ENCODE assay signal across 2 cellular contexts in the genomic region with DNA sequence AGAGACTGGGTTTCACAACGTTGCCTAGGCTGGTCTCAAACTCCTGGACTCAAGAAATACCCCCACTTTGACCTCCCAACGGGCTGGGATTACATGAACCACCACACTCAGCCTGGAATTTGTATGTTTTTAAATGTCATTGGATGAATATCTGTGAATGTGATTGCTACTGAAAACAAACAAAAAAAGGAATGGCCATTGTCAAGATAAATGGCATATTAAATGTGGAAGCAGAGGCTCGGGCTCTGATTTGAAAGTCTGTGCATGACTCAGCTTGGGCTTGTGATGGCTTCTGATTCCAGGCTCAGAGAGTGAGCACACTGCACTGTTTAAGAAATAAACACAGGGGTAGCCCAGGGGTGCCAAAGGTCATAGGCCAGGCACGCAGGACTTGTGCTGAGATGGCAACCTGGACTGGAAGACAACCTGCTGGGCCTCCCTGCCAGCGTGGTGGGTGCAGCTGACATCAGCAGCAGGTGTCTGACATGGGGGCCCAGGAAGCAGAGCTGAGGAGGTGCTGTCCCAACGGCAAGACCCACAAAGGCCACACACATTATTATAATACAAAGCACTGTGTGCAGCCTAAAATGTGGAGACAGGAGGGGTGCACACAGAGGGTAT.
A peak's percentile ranks its signal among the peaks of the same experiment; 100 is the strongest.
TF ChIP-seq lines count a peak whose summit lies in the region.

No MANE protein-coding gene starts in this region.

TF ChIP-seq in IMR-90, 13 proteins besides CTCF, POLR2A, EP300 and RAD21:
- TF ChIP-seq, protein P1, sequence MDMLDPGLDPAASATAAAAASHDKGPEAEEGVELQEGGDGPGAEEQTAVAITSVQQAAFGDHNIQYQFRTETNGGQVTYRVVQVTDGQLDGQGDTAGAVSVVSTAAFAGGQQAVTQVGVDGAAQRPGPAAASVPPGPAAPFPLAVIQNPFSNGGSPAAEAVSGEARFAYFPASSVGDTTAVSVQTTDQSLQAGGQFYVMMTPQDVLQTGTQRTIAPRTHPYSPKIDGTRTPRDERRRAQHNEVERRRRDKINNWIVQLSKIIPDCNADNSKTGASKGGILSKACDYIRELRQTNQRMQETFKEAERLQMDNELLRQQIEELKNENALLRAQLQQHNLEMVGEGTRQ (IDR thresholded peaks at IDR 0.05; ENCODE audit: low read depth, low read length), result no peak
- TF ChIP-seq NFE2L2 (IDR thresholded peaks at IDR 0.05; ENCODE audit: low read depth, low read length) (peak; percentile 45; the same call in 1 of the 2 replicates), BHLHE40 (IDR thresholded peaks at IDR 0.05; ENCODE audit: low read depth, low read length) (peak; percentile 37; the same call in 1 of the 2 replicates)
TF ChIP-seq in IMR-90: peak in this region for 2.

TF ChIP-seq in H1, 55 proteins besides CTCF, POLR2A, EP300 and RAD21:
- TF ChIP-seq, protein P2, sequence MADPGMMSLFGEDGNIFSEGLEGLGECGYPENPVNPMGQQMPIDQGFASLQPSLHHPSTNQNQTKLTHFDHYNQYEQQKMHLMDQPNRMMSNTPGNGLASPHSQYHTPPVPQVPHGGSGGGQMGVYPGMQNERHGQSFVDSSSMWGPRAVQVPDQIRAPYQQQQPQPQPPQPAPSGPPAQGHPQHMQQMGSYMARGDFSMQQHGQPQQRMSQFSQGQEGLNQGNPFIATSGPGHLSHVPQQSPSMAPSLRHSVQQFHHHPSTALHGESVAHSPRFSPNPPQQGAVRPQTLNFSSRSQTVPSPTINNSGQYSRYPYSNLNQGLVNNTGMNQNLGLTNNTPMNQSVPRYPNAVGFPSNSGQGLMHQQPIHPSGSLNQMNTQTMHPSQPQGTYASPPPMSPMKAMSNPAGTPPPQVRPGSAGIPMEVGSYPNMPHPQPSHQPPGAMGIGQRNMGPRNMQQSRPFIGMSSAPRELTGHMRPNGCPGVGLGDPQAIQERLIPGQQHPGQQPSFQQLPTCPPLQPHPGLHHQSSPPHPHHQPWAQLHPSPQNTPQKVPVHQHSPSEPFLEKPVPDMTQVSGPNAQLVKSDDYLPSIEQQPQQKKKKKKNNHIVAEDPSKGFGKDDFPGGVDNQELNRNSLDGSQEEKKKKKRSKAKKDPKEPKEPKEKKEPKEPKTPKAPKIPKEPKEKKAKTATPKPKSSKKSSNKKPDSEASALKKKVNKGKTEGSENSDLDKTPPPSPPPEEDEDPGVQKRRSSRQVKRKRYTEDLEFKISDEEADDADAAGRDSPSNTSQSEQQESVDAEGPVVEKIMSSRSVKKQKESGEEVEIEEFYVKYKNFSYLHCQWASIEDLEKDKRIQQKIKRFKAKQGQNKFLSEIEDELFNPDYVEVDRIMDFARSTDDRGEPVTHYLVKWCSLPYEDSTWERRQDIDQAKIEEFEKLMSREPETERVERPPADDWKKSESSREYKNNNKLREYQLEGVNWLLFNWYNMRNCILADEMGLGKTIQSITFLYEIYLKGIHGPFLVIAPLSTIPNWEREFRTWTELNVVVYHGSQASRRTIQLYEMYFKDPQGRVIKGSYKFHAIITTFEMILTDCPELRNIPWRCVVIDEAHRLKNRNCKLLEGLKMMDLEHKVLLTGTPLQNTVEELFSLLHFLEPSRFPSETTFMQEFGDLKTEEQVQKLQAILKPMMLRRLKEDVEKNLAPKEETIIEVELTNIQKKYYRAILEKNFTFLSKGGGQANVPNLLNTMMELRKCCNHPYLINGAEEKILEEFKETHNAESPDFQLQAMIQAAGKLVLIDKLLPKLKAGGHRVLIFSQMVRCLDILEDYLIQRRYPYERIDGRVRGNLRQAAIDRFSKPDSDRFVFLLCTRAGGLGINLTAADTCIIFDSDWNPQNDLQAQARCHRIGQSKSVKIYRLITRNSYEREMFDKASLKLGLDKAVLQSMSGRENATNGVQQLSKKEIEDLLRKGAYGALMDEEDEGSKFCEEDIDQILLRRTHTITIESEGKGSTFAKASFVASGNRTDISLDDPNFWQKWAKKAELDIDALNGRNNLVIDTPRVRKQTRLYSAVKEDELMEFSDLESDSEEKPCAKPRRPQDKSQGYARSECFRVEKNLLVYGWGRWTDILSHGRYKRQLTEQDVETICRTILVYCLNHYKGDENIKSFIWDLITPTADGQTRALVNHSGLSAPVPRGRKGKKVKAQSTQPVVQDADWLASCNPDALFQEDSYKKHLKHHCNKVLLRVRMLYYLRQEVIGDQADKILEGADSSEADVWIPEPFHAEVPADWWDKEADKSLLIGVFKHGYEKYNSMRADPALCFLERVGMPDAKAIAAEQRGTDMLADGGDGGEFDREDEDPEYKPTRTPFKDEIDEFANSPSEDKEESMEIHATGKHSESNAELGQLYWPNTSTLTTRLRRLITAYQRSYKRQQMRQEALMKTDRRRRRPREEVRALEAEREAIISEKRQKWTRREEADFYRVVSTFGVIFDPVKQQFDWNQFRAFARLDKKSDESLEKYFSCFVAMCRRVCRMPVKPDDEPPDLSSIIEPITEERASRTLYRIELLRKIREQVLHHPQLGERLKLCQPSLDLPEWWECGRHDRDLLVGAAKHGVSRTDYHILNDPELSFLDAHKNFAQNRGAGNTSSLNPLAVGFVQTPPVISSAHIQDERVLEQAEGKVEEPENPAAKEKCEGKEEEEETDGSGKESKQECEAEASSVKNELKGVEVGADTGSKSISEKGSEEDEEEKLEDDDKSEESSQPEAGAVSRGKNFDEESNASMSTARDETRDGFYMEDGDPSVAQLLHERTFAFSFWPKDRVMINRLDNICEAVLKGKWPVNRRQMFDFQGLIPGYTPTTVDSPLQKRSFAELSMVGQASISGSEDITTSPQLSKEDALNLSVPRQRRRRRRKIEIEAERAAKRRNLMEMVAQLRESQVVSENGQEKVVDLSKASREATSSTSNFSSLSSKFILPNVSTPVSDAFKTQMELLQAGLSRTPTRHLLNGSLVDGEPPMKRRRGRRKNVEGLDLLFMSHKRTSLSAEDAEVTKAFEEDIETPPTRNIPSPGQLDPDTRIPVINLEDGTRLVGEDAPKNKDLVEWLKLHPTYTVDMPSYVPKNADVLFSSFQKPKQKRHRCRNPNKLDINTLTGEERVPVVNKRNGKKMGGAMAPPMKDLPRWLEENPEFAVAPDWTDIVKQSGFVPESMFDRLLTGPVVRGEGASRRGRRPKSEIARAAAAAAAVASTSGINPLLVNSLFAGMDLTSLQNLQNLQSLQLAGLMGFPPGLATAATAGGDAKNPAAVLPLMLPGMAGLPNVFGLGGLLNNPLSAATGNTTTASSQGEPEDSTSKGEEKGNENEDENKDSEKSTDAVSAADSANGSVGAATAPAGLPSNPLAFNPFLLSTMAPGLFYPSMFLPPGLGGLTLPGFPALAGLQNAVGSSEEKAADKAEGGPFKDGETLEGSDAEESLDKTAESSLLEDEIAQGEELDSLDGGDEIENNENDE (IDR thresholded peaks at IDR 0.05; ENCODE audit: insufficient replicate concordance, low read length), result no peak
